In the genomic region with DNA sequence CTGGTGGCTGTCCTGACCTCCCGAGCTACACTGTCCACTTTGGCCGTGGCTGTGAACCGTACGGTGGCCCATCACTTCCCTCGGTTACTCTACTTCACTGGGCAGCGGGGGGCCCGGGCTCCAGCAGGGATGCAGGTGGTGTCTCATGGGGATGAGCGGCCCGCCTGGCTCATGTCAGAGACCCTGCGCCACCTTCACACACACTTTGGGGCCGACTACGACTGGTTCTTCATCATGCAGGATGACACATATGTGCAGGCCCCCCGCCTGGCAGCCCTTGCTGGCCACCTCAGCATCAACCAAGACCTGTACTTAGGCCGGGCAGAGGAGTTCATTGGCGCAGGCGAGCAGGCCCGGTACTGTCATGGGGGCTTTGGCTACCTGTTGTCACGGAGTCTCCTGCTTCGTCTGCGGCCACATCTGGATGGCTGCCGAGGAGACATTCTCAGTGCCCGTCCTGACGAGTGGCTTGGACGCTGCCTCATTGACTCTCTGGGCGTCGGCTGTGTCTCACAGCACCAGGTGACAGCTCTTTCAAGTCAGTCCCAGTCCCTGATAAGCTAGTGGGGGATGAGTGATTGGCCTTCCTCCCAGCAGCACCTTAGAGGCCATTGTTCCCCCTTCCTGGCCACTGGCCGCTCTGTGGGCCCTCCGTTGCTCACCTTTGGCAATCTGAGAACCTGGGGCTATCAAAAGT, we compare ENCODE assay signal across 36 cellular contexts. TPM values are rescaled to one million over a fixed set of nuclear protein-coding genes. Genes with fewer than 3 reads are reported as not detected.
DNase-seq lines count a peak whose midpoint lies in the region; ATAC-seq, FAIRE-seq and TF ChIP-seq lines count a peak whose summit lies in the region.
"Had no signal": no experiment of that assay in that cellular context is flagged by ENCODE, and none has a peak within 500 bp of the region (broad histone marks: within the 10 kb centered on the region; RNA-seq: fewer than 3 reads in every experiment).

No MANE protein-coding gene starts in this region.

- ATAC-seq in activated T-cell treated with anti-CD3 and anti-CD28 coated beads, Interleukin-2, amount 50 U/mL, for 4 hours = no peak
- ATAC-seq: activated CD4-positive, CD25-positive, alpha-beta regulatory T cell treated with anti-CD3 and anti-CD28 coated beads, Interleukin-2, amount 50 U/mL, for 24 hours; naive thymus-derived CD8-positive, alpha-beta T cell; right cardiac atrium; stimulated activated effector memory CD8-positive, alpha-beta T cell treated with anti-CD3 and anti-CD28 coated beads, Interleukin-12 subunit alpha, Interleukin-12 subunit beta, amount 100 ng/mL, for 72 hours had no signal

- no peaks in the 10 kb centered on the region for H3K9me3 ChIP-seq in astrocyte (ENCODE audit: insufficient read depth, low read depth, low read length)
- no peaks in the 10 kb centered on the region for H3K9me3 ChIP-seq in osteoblast (ENCODE audit: low read depth, low read length)
- H3K9me3 ChIP-seq: adrenal gland, BE2C, HAP-1 had no signal

- no peak for DNase-seq in activated T-cell treated with anti-CD3 and anti-CD28 coated beads, Interleukin-2, amount 50 U/mL, for 4 hours
- DNase-seq in activated T-cell treated with anti-CD3 and anti-CD28 coated beads, Interleukin-2, amount 50 U/mL, for 48 hours = no peak
- DNase-seq in HuH-7.5 (ENCODE audit: low spot score) (peak; percentile 11), astrocyte (ENCODE audit: low read depth) (no peak), osteoblast (ENCODE audit: insufficient read length, low spot score, missing footprints) (peak; percentile 74), NCI-H2029 treated with DMSO at 0.1 percent for 48 hours (lab: John Stamatoyannopoulos, UW) (no peak), DMS 273 (lab: John Stamatoyannopoulos, UW; ENCODE audit: unreplicated experiment) (no peak), NK-92 (lab: John Stamatoyannopoulos, UW; ENCODE audit: unreplicated experiment) (no peak)
- DNase-seq: ACHN; BE2C; brain microvascular endothelial cell; DMS53; effector CD8-positive, alpha-beta T cell; erythroblast; midbrain; naive thymus-derived CD8-positive, alpha-beta T cell; NCI-H1417; NCI-H748 treated with DMSO at 0.1 percent for 48 hours; stimulated activated CD4-positive, alpha-beta T cell treated with anti-CD3 and anti-CD28 coated beads, Interleukin-12 subunit alpha, Interleukin-12 subunit beta, amount 100 ng/mL, for 4 hours; stimulated activated CD4-positive, alpha-beta T cell treated with anti-CD3 and anti-CD28 coated beads, Interleukin-4, amount 100 ng/mL, for 24 hours had no signal

- TF ChIP-seq CTCF in astrocyte (IDR thresholded peaks at IDR 0.05; ENCODE audit: insufficient read depth, low read depth, low read length) (no peak), osteoblast (IDR thresholded peaks at IDR 0.05; ENCODE audit: extremely low read depth, low read depth, low read length) (no peak)

- no peaks in the 10 kb centered on the region for H3K27me3 Mint-ChIP-seq in activated T-cell treated with anti-CD3 and anti-CD28 coated beads, Interleukin-2, amount 50 U/mL, for 4 hours (ENCODE audit: low read depth)
- no peaks in the 10 kb centered on the region for H3K27me3 Mint-ChIP-seq in astrocyte (ENCODE audit: low read depth, unreplicated experiment)
- H3K27me3 Mint-ChIP-seq: naive thymus-derived CD8-positive, alpha-beta T cell had no signal

- FAIRE-seq in astrocyte (lab: Jason Lieb, UNC) = no peak
- FAIRE-seq: keratinocyte, TTC549 had no signal

- H3K9ac ChIP-seq in astrocyte (ENCODE audit: low read length) = no peak overlapping the region
- H3K9ac ChIP-seq: KMS-11 had no signal

- H3K4me1 Mint-ChIP-seq in activated T-cell treated with anti-CD3 and anti-CD28 coated beads, Interleukin-2, amount 50 U/mL, for 4 hours (ENCODE audit: low read depth) = peaks cover 28% of the 10 kb centered on the region
- peaks cover 23% of the 10 kb centered on the region for H3K4me1 Mint-ChIP-seq in astrocyte (ENCODE audit: low read depth, unreplicated experiment)

- H2AFZ ChIP-seq in astrocyte (ENCODE audit: low read depth, low read length) (no peak overlapping the region), osteoblast (ENCODE audit: low read length) (no peak overlapping the region)

- H4K20me1 ChIP-seq in astrocyte (ENCODE audit: insufficient read depth, low read length) = peaks cover 72% of the 10 kb centered on the region
- H4K20me1 ChIP-seq in osteoblast (ENCODE audit: insufficient read depth, low read length) = peaks cover 68% of the 10 kb centered on the region

- no peak overlapping the region for H3K27ac Mint-ChIP-seq in astrocyte (ENCODE audit: unreplicated experiment)

- H3K79me2 ChIP-seq in astrocyte (ENCODE audit: insufficient read depth, low read length) = peaks cover 83% of the 10 kb centered on the region
- H3K79me2 ChIP-seq in osteoblast (ENCODE audit: insufficient read depth, low read length) = peaks cover 82% of the 10 kb centered on the region

- H3K4me3 ChIP-seq in astrocyte (ENCODE audit: insufficient read depth, low read depth, low read length) (no peak overlapping the region), osteoblast (ENCODE audit: insufficient read depth, low read length) (no peak overlapping the region)
- H3K4me3 ChIP-seq: adrenal gland, HAP-1 had no signal

- H3K27ac ChIP-seq in astrocyte (ENCODE audit: low read depth, low read length) (no peak overlapping the region), osteoblast (ENCODE audit: low read depth, low read length) (no peak overlapping the region)
- H3K27ac ChIP-seq: adrenal gland, brain microvascular endothelial cell, KMS-11 had no signal

- no peaks in the 10 kb centered on the region for H3K9me3 Mint-ChIP-seq in activated T-cell treated with anti-CD3 and anti-CD28 coated beads, Interleukin-2, amount 50 U/mL, for 4 hours
- no peaks in the 10 kb centered on the region for H3K9me3 Mint-ChIP-seq in astrocyte (ENCODE audit: unreplicated experiment)
- H3K9me3 Mint-ChIP-seq: naive thymus-derived CD8-positive, alpha-beta T cell; stimulated activated effector memory CD8-positive, alpha-beta T cell treated with anti-CD3 and anti-CD28 coated beads, Interleukin-12 subunit alpha, Interleukin-12 subunit beta, amount 100 ng/mL, for 72 hours had no signal

- H3K4me2 ChIP-seq in astrocyte (ENCODE audit: low read length) (no peak overlapping the region), osteoblast (ENCODE audit: insufficient read depth, low read length) (no peak overlapping the region)
- H3K4me2 ChIP-seq: KMS-11 had no signal

- H3K4me1 ChIP-seq in astrocyte (ENCODE audit: insufficient read depth, low read length) (peaks cover 22% of the 10 kb centered on the region), osteoblast (ENCODE audit: insufficient read depth, low read length) (peaks cover 21% of the 10 kb centered on the region)

- H3K4me3 Mint-ChIP-seq in activated T-cell treated with anti-CD3 and anti-CD28 coated beads, Interleukin-2, amount 50 U/mL, for 4 hours = peak overlapping the region; percentile 100
- H3K4me3 Mint-ChIP-seq in astrocyte (ENCODE audit: unreplicated experiment) = peak overlapping the region; percentile 45

- H3K36me3 Mint-ChIP-seq in activated T-cell treated with anti-CD3 and anti-CD28 coated beads, Interleukin-2, amount 50 U/mL, for 4 hours (ENCODE audit: insufficient read depth) = peaks cover 15% of the 10 kb centered on the region
- peaks cover 18% of the 10 kb centered on the region for H3K36me3 Mint-ChIP-seq in astrocyte (ENCODE audit: low read depth, unreplicated experiment)

- peaks cover 31% of the 10 kb centered on the region for H3K36me3 ChIP-seq in astrocyte (ENCODE audit: insufficient read depth, low read length)
- H3K36me3 ChIP-seq in osteoblast (ENCODE audit: insufficient read depth, low read length) = peaks cover 62% of the 10 kb centered on the region

- H3K27me3 ChIP-seq in astrocyte (ENCODE audit: insufficient read depth, low read length) (no peaks in the 10 kb centered on the region), osteoblast (ENCODE audit: insufficient read depth, low read length) (no peaks in the 10 kb centered on the region)
- H3K27me3 ChIP-seq: adrenal gland, BE2C, brain microvascular endothelial cell had no signal

RNA-seq across cellular contexts. Expression of a gene that starts 3.0 kb away (rescaled TPM):
- 10 to 100 TPM; 51.6 to 66.3 (median 51.8) TPM for total RNA-seq in activated T-cell treated with anti-CD3 and anti-CD28 coated beads, Interleukin-2, amount 50 U/mL, for 4 hours
- 84.7 and 101 TPM in 2 replicates for total RNA-seq in astrocyte
- total RNA-seq in osteoblast = 77.5 and 83.2 TPM in 2 replicates

RNA-seq across cellular contexts. Expression of a gene that starts 8.2 kb away (rescaled TPM):
- total RNA-seq in activated T-cell treated with anti-CD3 and anti-CD28 coated beads, Interleukin-2, amount 50 U/mL, for 4 hours = 100 to 1,000 TPM; 144 to 151 (median 146) TPM
- 53.2 and 54.3 TPM in 2 replicates for total RNA-seq in astrocyte
- 55.1 and 65.9 TPM in 2 replicates for total RNA-seq in osteoblast

RNA-seq across cellular contexts. Expression of a gene that starts 13.3 kb away (rescaled TPM):
- total RNA-seq in activated T-cell treated with anti-CD3 and anti-CD28 coated beads, Interleukin-2, amount 50 U/mL, for 4 hours = 1 to 10 TPM; 1.7 to 2.5 (median 2.0) TPM
- total RNA-seq in astrocyte = 47.7 and 50.0 TPM in 2 replicates
- 37.4 and 40.2 TPM in 2 replicates for total RNA-seq in osteoblast

RNA-seq across cellular contexts. Expression of a gene that starts 25.0 kb away (rescaled TPM):
- total RNA-seq in activated T-cell treated with anti-CD3 and anti-CD28 coated beads, Interleukin-2, amount 50 U/mL, for 4 hours = not detected
- total RNA-seq in astrocyte = not detected in 2 replicates
- total RNA-seq in osteoblast = not detected in 2 replicates
- total RNA-seq: adrenal gland, fibroblast of villous mesenchyme, G401, HT1080, lower leg skin, right cardiac atrium, RPMI7951, SK-MEL-5, ureter had no signal

RNA-seq across cellular contexts. Expression of a gene that starts 48.2 kb away (rescaled TPM):
- total RNA-seq in activated T-cell treated with anti-CD3 and anti-CD28 coated beads, Interleukin-2, amount 50 U/mL, for 4 hours = not detected
- not detected in 2 replicates for total RNA-seq in astrocyte
- total RNA-seq in osteoblast = not detected in 2 replicates
- total RNA-seq: adrenal gland; fibroblast of villous mesenchyme; G401; HT1080; lower leg skin; naive thymus-derived CD8-positive, alpha-beta T cell; RPMI7951; SK-MEL-5; T-helper 1 cell treated with Interleukin-12 subunit alpha and Interleukin-12 subunit beta and Interleukin-4 antibody, amounts not matched to agents 30 ng/mL and 1 ng/mL, for 36 hours; ureter had no signal

Comparison
In these comparisons a context has a peak if more than half of its experiments do, and no peak if none do; other contexts are left out.
1. DNase-seq: peak in HuH-7.5 (single experiment) and osteoblast (single experiment); none in activated T-cell treated with anti-CD3 and anti-CD28 coated beads, Interleukin-2, amount 50 U/mL, for 4 hours (single experiment), activated T-cell treated with anti-CD3 and anti-CD28 coated beads, Interleukin-2, amount 50 U/mL, for 48 hours (0 of 2), astrocyte (single experiment), NCI-H2029 treated with DMSO at 0.1 percent for 48 hours (single experiment), DMS 273 (single experiment) and NK-92 (single experiment).
2. RNA of a gene that starts 13.3 kb away (total RNA-seq): 47.7 to 50.0 TPM in astrocyte and 37.4 to 40.2 TPM in osteoblast; 1.7 to 2.5 TPM in activated T-cell treated with anti-CD3 and anti-CD28 coated beads, Interleukin-2, amount 50 U/mL, for 4 hours; every median in the first group is over 10 times any median in the second.